ENCODE assay signal across 8 cellular contexts in genomic region chr15:48285329-48286214, GRCh38. TPM values are rescaled to one million over a fixed set of nuclear protein-coding genes. Genes with fewer than 3 reads are reported as not detected.
DNase-seq lines count a peak whose midpoint lies in the region; ATAC-seq, FAIRE-seq and TF ChIP-seq lines count a peak whose summit lies in the region.

No MANE protein-coding gene starts in this region.

- intact Hi-C loops in transverse colon (cut with DNase I; ENCODE audit: low total_unique reads) = no loop called here

- H3K27me3 ChIP-seq in transverse colon = no peaks in the 10 kb centered on the region

- DNase-seq in AG08395 (ENCODE audit: low spot score) (peak; percentile 82), GM12892 (ENCODE audit: insufficient read length) (peak; percentile 3), NCI-H2227 (lab: John Stamatoyannopoulos, UW; ENCODE audit: unreplicated experiment) (peak; percentile 82), epidermal melanocyte (ENCODE audit: insufficient read length, low spot score) (peak; percentile 58), mucosa of gallbladder (ENCODE audit: low spot score) (peak; percentile 67), transverse colon (peak; percentile 62)
- peak; percentile 11 to 43 for DNase-seq in activated CD4-positive, alpha-beta T cell treated with anti-CD3 and anti-CD28 coated beads for 4 hours

- H3K4me1 ChIP-seq in transverse colon = peaks cover 0 to 11% (median 2%) of the 10 kb centered on the region in 4 donors

- FAIRE-seq in GM12892 (lab: Jason Lieb, UNC) = peak; percentile 85

- 19 to 22% methylated on average over 10 to 14 of the region's 14 CpGs for WGBS in transverse colon (ENCODE audit: low coverage in 1 of 2), 2 donors

- TF ChIP-seq POLR2A in GM12892 (IDR thresholded peaks at IDR 0.05; ENCODE audit: low read depth, low read length) (no peak), transverse colon (IDR thresholded peaks at IDR 0.05) (no peak)

- no peak for TF ChIP-seq EP300 in transverse colon (IDR thresholded peaks at IDR 0.05; ENCODE audit: low read depth)

- H3K4me3 ChIP-seq in transverse colon = no peak overlapping the region

- peak; percentile 84 for ATAC-seq in HG03103 (IDR thresholded peaks at IDR 0.05; ENCODE audit: low read depth, unreplicated experiment)

- peak; percentile 64 to 78 (median 74) for TF ChIP-seq CTCF in transverse colon (IDR thresholded peaks at IDR 0.05)

- H3K27ac ChIP-seq in transverse colon = no peak overlapping the region

- H3K36me3 ChIP-seq in transverse colon = no peaks in the 10 kb centered on the region

- in situ Hi-C loops in transverse colon (cut with MboI; ENCODE audit: low pct_ligation_motif_present in 1 of 4, low pct_unique_long_range_greater_than_20kb in 1 of 4, low sequenced_read_pairs in 3 of 4) = loop anchor here in 3 of 4 donors (25.0 kb wide), 3 partner anchors 823 to 1973 kb away; no protein-coding TSS in a partner anchor

- no peaks in the 10 kb centered on the region for H3K9me3 ChIP-seq in transverse colon

RNA-seq across cellular contexts. Expression of gene DUT, which starts 45.7 kb away (rescaled TPM):
- 155 TPM for polyA plus RNA-seq in GM12892 (2012; ENCODE audit: missing spikeins)
- total RNA-seq in mucosa of gallbladder (95.0 TPM), transverse colon (10 to 100 TPM; 19.5 to 63.1 (median 45.3) TPM)

Comparison
In these comparisons a context has a peak if more than half of its experiments do, and no peak if none do; other contexts are left out.
1. DNase-seq: peak in every context shown above with its lines; median percentile 82 in AG08395; 82 in NCI-H2227; 67 in mucosa of gallbladder; 62 in transverse colon; 58 in epidermal melanocyte; 27 in activated CD4-positive, alpha-beta T cell treated with anti-CD3 and anti-CD28 coated beads for 4 hours; 3 in GM12892.